9 cellular contexts compared by ENCODE assay signal in genomic region chr19:3276341-3276799, GRCh38. TPM values are rescaled to one million over a fixed set of nuclear protein-coding genes. Genes with fewer than 3 reads are reported as not detected.
A peak's percentile ranks its signal among the peaks of the same experiment; 100 is the strongest.
DNase-seq lines count a peak whose midpoint lies in the region; ATAC-seq and TF ChIP-seq lines count a peak whose summit lies in the region.
"Had no signal": no experiment of that assay in that cellular context is flagged by ENCODE, and none has a peak within 500 bp of the region (broad histone marks: within the 10 kb centered on the region; RNA-seq: fewer than 3 reads in every experiment).

No MANE protein-coding gene starts in this region.

- no peaks in the 10 kb centered on the region for H3K79me2 ChIP-seq in PC-9 (ENCODE audit: low read depth)

- H3K27ac Mint-ChIP-seq in activated naive CD4-positive, alpha-beta T cell treated with anti-CD3 and anti-CD28 coated beads, Interleukin-2, amount 50 U/mL, for 72 hours: no peak overlapping the region

- H4K20me1 ChIP-seq in PC-9 (ENCODE audit: insufficient read depth): no peaks in the 10 kb centered on the region

- CTCF ChIA-PET in PC-9 (lab: Charles Lee): interaction anchor here (0.6 to 1.4 kb wide), 5 partner anchors 8 to 572 kb away, joined by 4 to 9 read pairs (median 6); partner anchors contain the start of gene SMIM44

- H3F3A ChIP-seq in PC-9 (ENCODE audit: insufficient read depth, low read depth): 0 out of 2 replicates have a peak, but pooled peaks cover 2% of the 10 kb centered on the region

- H3K9me3 ChIP-seq in PC-9 (ENCODE audit: insufficient read depth, low read depth): no peaks in the 10 kb centered on the region

- H3K9me3 Mint-ChIP-seq in activated naive CD4-positive, alpha-beta T cell treated with anti-CD3 and anti-CD28 coated beads, Interleukin-2, amount 50 U/mL, for 72 hours: no peaks in the 10 kb centered on the region

- peaks cover 11% of the 10 kb centered on the region for H3K27me3 ChIP-seq in PC-9 (ENCODE audit: insufficient read depth, low read depth)

- H3K4me1 ChIP-seq in PC-9 (replicated peaks; ENCODE audit: insufficient read depth): no peaks in the 10 kb centered on the region

- no peak overlapping the region for H3K27ac ChIP-seq in PC-9
- H3K27ac ChIP-seq: heart right ventricle had no signal

- BruUV-seq in PC-9 (replicated peaks; lab: Mats Ljungman, UMichigan): no TSS peak

- peaks cover 0 to 7% of the 10 kb centered on the region in 2 donors for H3K36me3 Mint-ChIP-seq in activated naive CD4-positive, alpha-beta T cell treated with anti-CD3 and anti-CD28 coated beads, Interleukin-2, amount 50 U/mL, for 72 hours

- peak; percentile 42 to 55 for ATAC-seq in activated naive CD4-positive, alpha-beta T cell treated with anti-CD3 and anti-CD28 coated beads, Interleukin-2, amount 50 U/mL, for 72 hours
- no peak for ATAC-seq in GM19351 (IDR thresholded peaks at IDR 0.05; ENCODE audit: unreplicated experiment)

- H3K36me3 ChIP-seq in PC-9 (ENCODE audit: low read depth): no peaks in the 10 kb centered on the region
- H3K36me3 ChIP-seq: heart right ventricle had no signal

- peak overlapping the region; percentile 44; the same call in 1 of the 2 replicates for H3K4me2 ChIP-seq in PC-9

- DNase-seq in NCI-H187 (lab: John Stamatoyannopoulos, UW) (peak; percentile 81 to 93), NCI-H187 treated with DMSO at 0.1 percent for 48 hours (lab: John Stamatoyannopoulos, UW) (no peak), PC-9 (peak; percentile 58 to 69), mucosa of gallbladder (ENCODE audit: low spot score) (peak; percentile 17), foreskin melanocyte (no peak), amniotic stem cell (lab: John Stamatoyannopoulos, UW) (no peak)
- DNase-seq in activated naive CD4-positive, alpha-beta T cell treated with anti-CD3 and anti-CD28 coated beads, Interleukin-2, amount 50 U/mL, for 72 hours (ENCODE audit: low spot score in 2 of 2): peak in 1 of 2 donors; percentile 47

- POLR2A ChIA-PET in PC-9 (lab: Charles Lee; ENCODE audit: unreplicated experiment): interaction anchor here (0.6 kb wide), 4 partner anchors 91 to 231 kb away, joined by 3 to 26 read pairs (median 14); partner anchors contain the start of gene NCLN

- TF ChIP-seq CTCF in PC-9 (conservative IDR thresholded peaks at IDR 0.05): no peak

- intact Hi-C loops in PC-9 (cut with micrococcal nuclease; ENCODE audit: unreplicated experiment): loop anchor here (1.0 kb wide), 1 partner anchor 9 kb away; no protein-coding TSS in a partner anchor

- H3K9me2 ChIP-seq in PC-9 (ENCODE audit: insufficient read depth): no peaks in the 10 kb centered on the region

- no peak overlapping the region for H2AFZ ChIP-seq in PC-9

- H3K4me3 ChIP-seq in PC-9: no peak overlapping the region

RNA-seq across cellular contexts. Expression of gene CELF5, which starts 51.9 kb away (rescaled TPM):
- 0.20 and 0.48 TPM in 2 replicates for total RNA-seq in PC-9 (2021)
- under 1 TPM in 1 of 2 donors, not detected in 1; 0.66 TPM for total RNA-seq in activated naive CD4-positive, alpha-beta T cell treated with anti-CD3 and anti-CD28 coated beads, Interleukin-2, amount 50 U/mL, for 72 hours
- total RNA-seq in mucosa of gallbladder: 0.49 TPM
- total RNA-seq: heart right ventricle had no signal

Comparison
In these comparisons a context has a peak if more than half of its experiments do, and no peak if none do; other contexts are left out.
1. DNase-seq: peak in NCI-H187 (2 of 2), PC-9 (2 of 2) and mucosa of gallbladder (single experiment); none in NCI-H187 treated with DMSO at 0.1 percent for 48 hours (single experiment), foreskin melanocyte (single experiment) and amniotic stem cell (single experiment).